Comparison of ENCODE assay signal across 2 cellular contexts in genomic region chr6:29028821-29029220, GRCh38.
TF ChIP-seq lines count a peak whose summit lies in the region.

No MANE protein-coding gene starts in this region.

TF ChIP-seq in GM23338, 12 proteins besides CTCF, POLR2A, EP300 and RAD21:
- TF ChIP-seq EZH2phosphoT487 (IDR thresholded peaks at IDR 0.05; ENCODE audit: unreplicated experiment) (no peak), REST (IDR thresholded peaks at IDR 0.05; ENCODE audit: unreplicated experiment) (no peak), ZNF331 (CRISPR knock-in tag; IDR thresholded peaks at IDR 0.05; ENCODE audit: low read depth) (no peak), ETS1 (IDR thresholded peaks at IDR 0.05) (no peak), NANOG (IDR thresholded peaks at IDR 0.05; ENCODE audit: borderline replicate concordance) (no peak), POLR2AphosphoS5 (IDR thresholded peaks at IDR 0.05; ENCODE audit: low read depth) (no peak), STAT1 (IDR thresholded peaks at IDR 0.05; ENCODE audit: unreplicated experiment) (no peak), EZH2 (IDR thresholded peaks at IDR 0.05; ENCODE audit: low read depth, unreplicated experiment) (no peak), CREB1 (CRISPR knock-in tag; IDR thresholded peaks at IDR 0.05; ENCODE audit: low read depth) (no peak), JUNB (IDR thresholded peaks at IDR 0.05; ENCODE audit: unreplicated experiment) (no peak), ZNF462 (CRISPR knock-in tag; IDR thresholded peaks at IDR 0.05) (no peak), ZNF114 (CRISPR knock-in tag; IDR thresholded peaks at IDR 0.05) (no peak)

TF ChIP-seq in K562, 482 proteins besides CTCF, POLR2A, EP300 and RAD21:
- TF ChIP-seq MNT (conservative IDR thresholded peaks at IDR 0.05) = no peak
- 0 out of 2 replicates have a peak, but pooled peaks have one; percentile 13 for TF ChIP-seq EGR1 (conservative IDR thresholded peaks at IDR 0.05)
